21 cellular contexts compared by ENCODE assay signal in the genomic region with DNA sequence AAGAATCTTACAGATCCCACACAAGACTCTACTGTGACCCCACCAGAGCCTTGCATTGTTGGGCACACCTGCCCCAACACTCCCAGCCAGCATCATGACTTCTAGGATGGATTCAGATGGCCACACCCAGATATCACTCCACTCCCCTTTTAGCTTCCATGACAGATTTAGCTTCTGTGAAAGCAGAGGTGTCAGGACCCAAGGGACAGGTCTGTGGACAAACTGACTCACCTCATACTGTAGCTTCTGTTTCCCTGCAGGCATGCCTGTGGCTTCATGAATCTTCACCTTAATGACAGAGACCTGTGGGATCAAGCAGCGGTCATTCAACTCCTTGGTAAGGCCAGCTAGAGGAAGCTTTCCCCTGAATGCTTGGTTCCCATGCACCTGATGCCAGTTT.
"Had no signal": no experiment of that assay in that cellular context is flagged by ENCODE, and none has a peak within 500 bp of the region (broad histone marks: within the 10 kb centered on the region; RNA-seq: fewer than 3 reads in every experiment).

No MANE protein-coding gene starts in this region.

- ATAC-seq: sciatic nerve, T-cell had no signal

- H2AFZ ChIP-seq: hepatocyte, neural progenitor cell had no signal

- H3K36me3 ChIP-seq: neural progenitor cell, ovary had no signal

- H3K9me3 Mint-ChIP-seq: activated CD4-positive, alpha-beta T cell treated with anti-CD3 and anti-CD28 coated beads, Interleukin-2, amount 10 ng/mL, durations not matched to agents 7 days and 5 days; activated naive CD8-positive, alpha-beta T cell treated with anti-CD3 and anti-CD28 coated beads, Interleukin-2, amount 10 ng/mL, durations not matched to agents 7 days and 5 days; activated T-helper 1 cell treated with anti-CD3 and anti-CD28 coated beads, Interleukin-12 subunit alpha, Interleukin-12 subunit beta, Interleukin-2, Interleukin-4 antibody, amounts not matched to agents 30 ng/mL and 10 ng/mL and 1 ng/mL, durations not matched to agents 14 hours and 24 hours and 36 hours; neural progenitor cell; T-cell had no signal

- H3K4me2 ChIP-seq: hepatocyte, neural progenitor cell had no signal

- H3K27ac ChIP-seq: brain microvascular endothelial cell, esophagus muscularis mucosa, hepatocyte, neural progenitor cell, ovary, SK-N-MC, tibial nerve, WERI-Rb-1 had no signal

- H3K4me3 Mint-ChIP-seq: activated CD4-positive, alpha-beta T cell treated with anti-CD3 and anti-CD28 coated beads, Interleukin-2, amount 10 ng/mL, durations not matched to agents 7 days and 5 days; activated naive CD8-positive, alpha-beta T cell treated with anti-CD3 and anti-CD28 coated beads, Interleukin-2, amount 10 ng/mL, durations not matched to agents 7 days and 5 days; neural progenitor cell; T-cell had no signal

- H3K27ac Mint-ChIP-seq: activated CD4-positive, alpha-beta T cell treated with anti-CD3 and anti-CD28 coated beads, Interleukin-2, amount 10 ng/mL, durations not matched to agents 7 days and 5 days; activated naive CD8-positive, alpha-beta T cell treated with anti-CD3 and anti-CD28 coated beads, Interleukin-2, amount 10 ng/mL, durations not matched to agents 7 days and 5 days; activated T-helper 1 cell treated with anti-CD3 and anti-CD28 coated beads, Interleukin-12 subunit alpha, Interleukin-12 subunit beta, Interleukin-2, Interleukin-4 antibody, amounts not matched to agents 30 ng/mL and 10 ng/mL and 1 ng/mL, durations not matched to agents 14 hours and 24 hours and 36 hours; neural progenitor cell had no signal

- H3K79me2 ChIP-seq: hepatocyte had no signal

- H3K4me1 ChIP-seq: neural progenitor cell had no signal

- H3K9me3 ChIP-seq: esophagus muscularis mucosa, ovary, spleen, tibial nerve had no signal

- H3K9ac ChIP-seq: neural progenitor cell had no signal

- H3K4me3 ChIP-seq: esophagus muscularis mucosa, hepatocyte, lung, neural progenitor cell, ovary, SK-N-MC, spleen, tibial nerve had no signal

- DNase-seq: activated CD4-positive, alpha-beta T cell treated with anti-CD3 and anti-CD28 coated beads, Interleukin-2, amount 10 ng/mL, durations not matched to agents 7 days and 5 days; activated naive CD8-positive, alpha-beta T cell treated with anti-CD3 and anti-CD28 coated beads, Interleukin-2, amount 10 ng/mL, durations not matched to agents 7 days and 5 days; anterior cingulate cortex; brain microvascular endothelial cell; cortex of kidney; effector CD4-positive, alpha-beta T cell; islet precursor cell; midbrain; ovary; Right ventricle myocardium superior; spleen; T-cell; WERI-Rb-1 had no signal

- H3K27me3 ChIP-seq: brain microvascular endothelial cell, esophagus muscularis mucosa, hepatocyte, neural progenitor cell, ovary, spleen, tibial nerve had no signal

- H3K27me3 Mint-ChIP-seq: activated CD4-positive, alpha-beta T cell treated with anti-CD3 and anti-CD28 coated beads, Interleukin-2, amount 10 ng/mL, durations not matched to agents 7 days and 5 days; activated naive CD8-positive, alpha-beta T cell treated with anti-CD3 and anti-CD28 coated beads, Interleukin-2, amount 10 ng/mL, durations not matched to agents 7 days and 5 days; T-cell had no signal

- H3K4me1 Mint-ChIP-seq: neural progenitor cell had no signal
